ENCODE assay signal across 8 cellular contexts in genomic region chr1:156813750-156814570, GRCh38. TPM values are rescaled to one million over a fixed set of nuclear protein-coding genes. Genes with fewer than 3 reads are reported as not detected.
DNase-seq lines count a peak whose midpoint lies in the region; TF ChIP-seq lines count a peak whose summit lies in the region.

No MANE protein-coding gene starts in this region.

- H3K27me3 Mint-ChIP-seq in activated CD4-positive, alpha-beta memory T cell treated with anti-CD3 and anti-CD28 coated beads, Interleukin-2, amount 10 ng/mL, durations not matched to agents 7 days and 5 days: no peaks in the 10 kb centered on the region

- peak overlapping the region; percentile 65 for H3K9ac ChIP-seq in mesenchymal stem cell (ENCODE audit: low read length)

- H3K9me3 Mint-ChIP-seq in activated CD4-positive, alpha-beta memory T cell treated with anti-CD3 and anti-CD28 coated beads, Interleukin-2, amount 10 ng/mL, durations not matched to agents 7 days and 5 days: no peaks in the 10 kb centered on the region

- H3K14ac ChIP-seq in mesenchymal stem cell (ENCODE audit: low read length in 2 of 2): peak overlapping the region in 1 of 2 experiments; percentile 80

- peak overlapping the region; percentile 55 for H3K4me3 ChIP-seq in GM12865 (ENCODE audit: low read depth, low read length)
- H3K4me3 ChIP-seq in mesenchymal stem cell (ENCODE audit: insufficient read depth in 1 of 2, low read depth in 1 of 2, low read length in 2 of 2): peak overlapping the region; percentile 12 to 65
- no peak overlapping the region for H3K4me3 ChIP-seq in MG63

- CTCF ChIA-PET in activated CD4-positive, alpha-beta memory T cell treated with anti-CD3 and anti-CD28 coated beads, Interleukin-2, amount 10 ng/mL, durations not matched to agents 7 days and 5 days (lab: Charles Lee): interaction anchor here (0.7 to 8.5 kb wide), 17 partner anchors 9 to 88 kb away, joined by 3 to 83 read pairs (median 4); partner anchors contain the start of genes HDGF, INSRR, ISG20L2 and METTL25B

- H2AK5ac ChIP-seq in mesenchymal stem cell (ENCODE audit: low read length, severe bottlenecking): no peak overlapping the region

- H3K36me3 Mint-ChIP-seq in activated CD4-positive, alpha-beta memory T cell treated with anti-CD3 and anti-CD28 coated beads, Interleukin-2, amount 10 ng/mL, durations not matched to agents 7 days and 5 days (ENCODE audit: low read depth): peaks cover 79% of the 10 kb centered on the region

- peak overlapping the region; percentile 70 for H3K4me2 ChIP-seq in mesenchymal stem cell (ENCODE audit: low read length, poor library complexity, severe bottlenecking)

- H3K4ac ChIP-seq in mesenchymal stem cell (ENCODE audit: low read depth in 1 of 2, low read length in 2 of 2): peak overlapping the region in 1 of 2 experiments; percentile 47

- no peaks in the 10 kb centered on the region for H3K79me1 ChIP-seq in mesenchymal stem cell (replicated peaks; ENCODE audit: low read length, poor library complexity, severe bottlenecking)

- peak overlapping the region; percentile 96 for H3K4me3 Mint-ChIP-seq in activated CD4-positive, alpha-beta memory T cell treated with anti-CD3 and anti-CD28 coated beads, Interleukin-2, amount 10 ng/mL, durations not matched to agents 7 days and 5 days

- H3K36me3 ChIP-seq in mesenchymal stem cell (ENCODE audit: control insufficient read depth in 1 of 2, insufficient read depth in 2 of 2, low read depth in 1 of 2, low read length in 2 of 2) (no peaks in the 10 kb centered on the region), MG63 (no peaks in the 10 kb centered on the region)

- H3K23ac ChIP-seq in mesenchymal stem cell (ENCODE audit: low read length in 2 of 2): no peak overlapping the region

- H3K27ac ChIP-seq in mesenchymal stem cell (ENCODE audit: low read length, poor library complexity, severe bottlenecking): no peak overlapping the region

- H2BK5ac ChIP-seq in mesenchymal stem cell (ENCODE audit: low read depth, low read length, poor library complexity, severe bottlenecking): no peak overlapping the region

- H3K27ac Mint-ChIP-seq in activated CD4-positive, alpha-beta memory T cell treated with anti-CD3 and anti-CD28 coated beads, Interleukin-2, amount 10 ng/mL, durations not matched to agents 7 days and 5 days: peak overlapping the region; percentile 100

- H3K18ac ChIP-seq in mesenchymal stem cell (ENCODE audit: low read depth in 1 of 2, low read length in 2 of 2): peak overlapping the region; percentile 37 to 77

- WGBS in mesenchymal stem cell: 23% methylated on average over 58 of the region's 60 CpGs

- peaks cover 79% of the 10 kb centered on the region for H3K4me1 Mint-ChIP-seq in activated CD4-positive, alpha-beta memory T cell treated with anti-CD3 and anti-CD28 coated beads, Interleukin-2, amount 10 ng/mL, durations not matched to agents 7 days and 5 days

- H3K9me3 ChIP-seq in mesenchymal stem cell (ENCODE audit: control insufficient read depth, low read length) (no peaks in the 10 kb centered on the region), MG63 (no peaks in the 10 kb centered on the region)

- H2BK15ac ChIP-seq in mesenchymal stem cell (ENCODE audit: low read depth, poor library complexity, severe bottlenecking): peak overlapping the region; percentile 46

- H4K8ac ChIP-seq in mesenchymal stem cell (ENCODE audit: low read length): peak overlapping the region; percentile 73

- peak overlapping the region; percentile 32 to 93 for H2BK12ac ChIP-seq in mesenchymal stem cell (ENCODE audit: low read length in 2 of 2)

- peaks cover 19% of the 10 kb centered on the region for H3K4me1 ChIP-seq in mesenchymal stem cell (ENCODE audit: control insufficient read depth, insufficient read depth, low read depth, low read length)

- H2BK120ac ChIP-seq in mesenchymal stem cell (ENCODE audit: low read depth, low read length): no peak overlapping the region

- H4K91ac ChIP-seq in mesenchymal stem cell (ENCODE audit: low read length): peak overlapping the region; percentile 45

- peak; percentile 61 for TF ChIP-seq CTCF in GM12865 (IDR thresholded peaks at IDR 0.05; ENCODE audit: insufficient read depth, low read depth, low read length, missing control alignments)

- peak overlapping the region; percentile 54 for H2AFZ ChIP-seq in mesenchymal stem cell (ENCODE audit: low read depth, low read length)

- POLR2A ChIA-PET in activated CD4-positive, alpha-beta memory T cell treated with anti-CD3 and anti-CD28 coated beads, Interleukin-2, amount 10 ng/mL, durations not matched to agents 7 days and 5 days (lab: Charles Lee): interaction anchor here (0.8 to 8.8 kb wide), 6 partner anchors 10 to 86 kb away, joined by 3 to 126 read pairs (median 6); partner anchors contain the start of genes ISG20L2, METTL25B and PRCC

- DNase-seq in GM12865 (ENCODE audit: low read depth): peak; percentile 61
- peak; percentile 65 for DNase-seq in NCI-H1092 treated with DMSO at 0.1 percent for 48 hours (lab: John Stamatoyannopoulos, UW)
- peak; percentile 75 for DNase-seq in activated CD4-positive, alpha-beta memory T cell treated with anti-CD3 and anti-CD28 coated beads, Interleukin-2, amount 10 ng/mL, durations not matched to agents 7 days and 5 days
- DNase-seq in effector CD8-positive, alpha-beta T cell (lab: John Stamatoyannopoulos, UW): peak; percentile 60
- DNase-seq in mesenchymal stem cell: peak; percentile 43
- DNase-seq in stimulated activated CD8-positive, alpha-beta memory T cell treated with anti-CD3 and anti-CD28 coated beads, Interleukin-12 subunit alpha, Interleukin-12 subunit beta, amount 100 ng/mL, for 24 hours (ENCODE audit: extremely low read depth): peak; percentile 51
- no peak for DNase-seq in MG63
- no peak for DNase-seq in amniotic stem cell (lab: John Stamatoyannopoulos, UW)

- H3K27me3 ChIP-seq in mesenchymal stem cell (ENCODE audit: control insufficient read depth in 1 of 2, insufficient read depth in 1 of 2, low read length in 2 of 2) (peaks cover 12 to 30% of the 10 kb centered on the region in 2 experiments), MG63 (no peaks in the 10 kb centered on the region)

RNA-seq across cellular contexts. Expression of gene SH2D2A, which starts 2.7 kb away (rescaled TPM):
- total RNA-seq in activated CD4-positive, alpha-beta memory T cell treated with anti-CD3 and anti-CD28 coated beads, Interleukin-2, amount 10 ng/mL, durations not matched to agents 7 days and 5 days: 100 to 1,000 TPM; 192 to 193 TPM
- polyA plus RNA-seq in mesenchymal stem cell (2013, experiment 1 of 2): not detected
- polyA plus RNA-seq in mesenchymal stem cell (2013, experiment 2 of 2): 0.08 TPM
- not detected in 2 replicates for total RNA-seq in MG63 (2014; rRNA removed; shearing (Covaris generic); ENCODE audit: low replicate concordance)

RNA-seq across cellular contexts. Expression of gene INSRR, which starts 45.0 kb away (rescaled TPM):
- under 1 TPM; 0.08 to 0.13 TPM for total RNA-seq in activated CD4-positive, alpha-beta memory T cell treated with anti-CD3 and anti-CD28 coated beads, Interleukin-2, amount 10 ng/mL, durations not matched to agents 7 days and 5 days
- polyA plus RNA-seq in mesenchymal stem cell (2013, experiment 1 of 2): not detected
- not detected for polyA plus RNA-seq in mesenchymal stem cell (2013, experiment 2 of 2)
- total RNA-seq in MG63 (2014; rRNA removed; shearing (Covaris generic); ENCODE audit: low replicate concordance): not detected in 2 replicates

RNA-seq across cellular contexts. Expression of gene PRCC, which starts 46.6 kb away (rescaled TPM):
- 10 to 100 TPM; 61.6 to 74.1 TPM for total RNA-seq in activated CD4-positive, alpha-beta memory T cell treated with anti-CD3 and anti-CD28 coated beads, Interleukin-2, amount 10 ng/mL, durations not matched to agents 7 days and 5 days
- polyA plus RNA-seq in mesenchymal stem cell (2013, experiment 1 of 2): 74.5 TPM
- 72.5 TPM for polyA plus RNA-seq in mesenchymal stem cell (2013, experiment 2 of 2)
- 56.9 and 65.6 TPM in 2 replicates for total RNA-seq in MG63 (2014; rRNA removed; shearing (Covaris generic); ENCODE audit: low replicate concordance)

RNA-seq across cellular contexts. Expression of gene NTRK1, which starts 46.7 kb away (rescaled TPM):
- 1 to 10 TPM; 1.6 to 1.8 TPM for total RNA-seq in activated CD4-positive, alpha-beta memory T cell treated with anti-CD3 and anti-CD28 coated beads, Interleukin-2, amount 10 ng/mL, durations not matched to agents 7 days and 5 days
- not detected for polyA plus RNA-seq in mesenchymal stem cell (2013, experiment 1 of 2)
- polyA plus RNA-seq in mesenchymal stem cell (2013, experiment 2 of 2): not detected
- not detected in 2 replicates for total RNA-seq in MG63 (2014; rRNA removed; shearing (Covaris generic); ENCODE audit: low replicate concordance)

Comparison
In these comparisons a context has a peak if more than half of its experiments do, and no peak if none do; other contexts are left out.
1. DNase-seq: peak in GM12865 (single experiment), NCI-H1092 treated with DMSO at 0.1 percent for 48 hours (single experiment), activated CD4-positive, alpha-beta memory T cell treated with anti-CD3 and anti-CD28 coated beads, Interleukin-2, amount 10 ng/mL, durations not matched to agents 7 days and 5 days (single experiment), effector CD8-positive, alpha-beta T cell (single experiment), mesenchymal stem cell (single experiment) and stimulated activated CD8-positive, alpha-beta memory T cell treated with anti-CD3 and anti-CD28 coated beads, Interleukin-12 subunit alpha, Interleukin-12 subunit beta, amount 100 ng/mL, for 24 hours (single experiment); none in MG63 (single experiment) and amniotic stem cell (single experiment).
2. RNA of gene SH2D2A, which starts 2.7 kb away (total RNA-seq): 192 to 193 TPM in activated CD4-positive, alpha-beta memory T cell treated with anti-CD3 and anti-CD28 coated beads, Interleukin-2, amount 10 ng/mL, durations not matched to agents 7 days and 5 days; not detected in MG63; every median in the first group is over 100 times any median in the second.